18 cellular contexts compared by ENCODE assay signal in the genomic region with DNA sequence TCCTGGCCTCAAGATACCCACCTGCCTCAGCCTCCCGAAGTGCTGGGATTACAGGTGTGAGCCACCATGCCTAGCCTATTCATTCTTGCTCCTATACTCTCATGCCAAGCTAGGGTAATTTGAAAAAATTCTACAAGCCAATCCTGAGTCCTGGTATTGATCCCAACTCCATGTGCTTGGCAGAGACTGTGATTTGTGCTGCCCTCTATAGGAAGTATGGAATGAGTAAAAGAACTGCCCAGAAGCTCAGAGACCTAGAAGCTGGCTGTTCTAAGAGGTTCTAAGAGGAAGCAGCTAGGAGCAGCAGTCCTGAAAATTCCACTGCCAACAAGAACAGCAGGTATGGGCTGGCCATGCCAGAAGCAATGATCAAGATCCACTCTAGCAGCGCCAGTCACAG. TPM values are rescaled to one million over a fixed set of nuclear protein-coding genes. Genes with fewer than 3 reads are reported as not detected.
DNase-seq lines count a peak whose midpoint lies in the region; ATAC-seq, FAIRE-seq and TF ChIP-seq lines count a peak whose summit lies in the region.
"Had no signal": no experiment of that assay in that cellular context is flagged by ENCODE, and none has a peak within 500 bp of the region (broad histone marks: within the 10 kb centered on the region; RNA-seq: fewer than 3 reads in every experiment).

No MANE protein-coding gene starts in this region.

- H3K4me1 Mint-ChIP-seq in stimulated activated effector memory CD8-positive, alpha-beta T cell treated with anti-CD3 and anti-CD28 coated beads, Interleukin-12 subunit alpha, Interleukin-12 subunit beta, amount 100 ng/mL, for 72 hours: no peaks in the 10 kb centered on the region

- ATAC-seq in stimulated activated effector memory CD8-positive, alpha-beta T cell treated with anti-CD3 and anti-CD28 coated beads, Interleukin-12 subunit alpha, Interleukin-12 subunit beta, amount 100 ng/mL, for 72 hours: no peak
- no peak for ATAC-seq in GM19455 (IDR thresholded peaks at IDR 0.05; ENCODE audit: unreplicated experiment)
- ATAC-seq: A549 had no signal

- H3K4me3 ChIP-seq in PC-9 (no peak overlapping the region), fibroblast of mammary gland (ENCODE audit: control insufficient read depth, low read depth, low read length) (no peak overlapping the region), small intestine (ENCODE audit: low read depth in 1 of 2, low read length in 2 of 2) (no peak overlapping the region)
- H3K4me3 ChIP-seq: A549, HAP-1, lung had no signal

- CTCF ChIA-PET in PC-9 (lab: Charles Lee): no interaction called here

- H4K20me1 ChIP-seq in PC-9 (ENCODE audit: insufficient read depth): no peaks in the 10 kb centered on the region

- H3K9me3 Mint-ChIP-seq in stimulated activated effector memory CD8-positive, alpha-beta T cell treated with anti-CD3 and anti-CD28 coated beads, Interleukin-12 subunit alpha, Interleukin-12 subunit beta, amount 100 ng/mL, for 72 hours: peaks cover 14% of the 10 kb centered on the region

- no peak overlapping the region for H2AFZ ChIP-seq in PC-9

- H3K4me2 ChIP-seq in PC-9: no peak overlapping the region
- H3K4me2 ChIP-seq: A549 had no signal

- H3K36me3 ChIP-seq in PC-9 (ENCODE audit: low read depth): peaks cover 6% of the 10 kb centered on the region; the same call in 1 of the 2 replicates
- H3K36me3 ChIP-seq in small intestine (ENCODE audit: control insufficient read depth in 2 of 2, insufficient read depth in 2 of 2, low read length in 2 of 2): no peaks in the 10 kb centered on the region
- H3K36me3 ChIP-seq: HAP-1 had no signal

- H3K9me3 ChIP-seq in PC-9 (ENCODE audit: insufficient read depth, low read depth) (peaks cover 40% of the 10 kb centered on the region), small intestine (ENCODE audit: control insufficient read depth, low read depth) (no peaks in the 10 kb centered on the region)
- H3K9me3 ChIP-seq: Caco-2, HAP-1 had no signal

- POLR2A ChIA-PET in PC-9 (lab: Charles Lee; ENCODE audit: unreplicated experiment): no interaction called here

- no TSS peak for BruUV-seq in PC-9 (replicated peaks; lab: Mats Ljungman, UMichigan)

- 80 to 90% (median 89%) methylated on average over 2 of the region's 2 CpGs for WGBS in small intestine, 3 donors

- H3K27ac Mint-ChIP-seq in stimulated activated effector memory CD8-positive, alpha-beta T cell treated with anti-CD3 and anti-CD28 coated beads, Interleukin-12 subunit alpha, Interleukin-12 subunit beta, amount 100 ng/mL, for 72 hours: no peak overlapping the region
- H3K27ac Mint-ChIP-seq: dendritic cell treated with granulocyte-macrophage colony-stimulating factor and Interleukin-4, amounts not matched to agents 40 ng/mL and 50 ng/mL, for 4 days; stimulated activated naive B cell treated with anti-CD40 and anti-IgM and Interleukin-4, amounts not matched to agents 10 μg/mL and 1 μg/mL and 100 μg/mL, for 72 hours had no signal

- no peaks in the 10 kb centered on the region for H3K79me2 ChIP-seq in PC-9 (ENCODE audit: low read depth)

- H3K4me1 ChIP-seq in PC-9 (replicated peaks; ENCODE audit: insufficient read depth): no peaks in the 10 kb centered on the region
- H3K4me1 ChIP-seq in small intestine (ENCODE audit: control insufficient read depth in 2 of 2, insufficient read depth in 1 of 2, low read depth in 1 of 2, low read length in 1 of 2): no peaks in the 10 kb centered on the region
- H3K4me1 ChIP-seq: A549, Caco-2, HAP-1 had no signal

- H3K27ac ChIP-seq in PC-9: no peak overlapping the region
- no peak overlapping the region for H3K27ac ChIP-seq in small intestine (ENCODE audit: low read depth in 1 of 2, low read length in 1 of 2)
- H3K27ac ChIP-seq: A549 had no signal

- DNase-seq in NCI-H748 (lab: John Stamatoyannopoulos, UW; ENCODE audit: unreplicated experiment): peak; percentile 18
- no peak for DNase-seq in NCI-H748 treated with DMSO at 0.1 percent for 48 hours (lab: John Stamatoyannopoulos, UW)
- DNase-seq in PC-9: no peak
- DNase-seq in fibroblast of mammary gland (ENCODE audit: low read depth): peak; percentile 15
- DNase-seq in small intestine: peak; percentile 40
- DNase-seq in stimulated activated effector memory CD8-positive, alpha-beta T cell treated with anti-CD3 and anti-CD28 coated beads, Interleukin-12 subunit alpha, Interleukin-12 subunit beta, amount 100 ng/mL, for 72 hours (ENCODE audit: low spot score in 2 of 2): no peak
- no peak for DNase-seq in AG20443 (ENCODE audit: low spot score)
- DNase-seq: activated T-cell treated with anti-CD3 and anti-CD28 coated beads, Interleukin-2, amount 50 U/mL, for 48 hours; Caco-2; NCI-H2029 treated with DMSO at 0.1 percent for 48 hours; NCI-H69; stimulated activated naive B cell treated with anti-CD40 and anti-IgM and Interleukin-4, amounts not matched to agents 10 μg/mL and 1 μg/mL and 100 μg/mL, for 72 hours; T-helper 2 cell had no signal

- TF ChIP-seq CTCF in PC-9 (conservative IDR thresholded peaks at IDR 0.05) (peak; percentile 26; the same call in 1 of the 2 replicates), fibroblast of mammary gland (conservative IDR thresholded peaks at IDR 0.05; ENCODE audit: control insufficient read depth, insufficient read depth, low read depth, low read length) (peak; percentile 28)

- no peak for FAIRE-seq in small intestine (lab: Jason Lieb, UNC)
- FAIRE-seq: A549 had no signal

- H3K27me3 ChIP-seq in PC-9 (ENCODE audit: insufficient read depth, low read depth): no peaks in the 10 kb centered on the region
- peaks cover 0 to 6% of the 10 kb centered on the region in 2 donors for H3K27me3 ChIP-seq in small intestine (ENCODE audit: control insufficient read depth in 2 of 2, insufficient read depth in 2 of 2, low read length in 2 of 2)

- no peaks in the 10 kb centered on the region for H3K36me3 Mint-ChIP-seq in stimulated activated effector memory CD8-positive, alpha-beta T cell treated with anti-CD3 and anti-CD28 coated beads, Interleukin-12 subunit alpha, Interleukin-12 subunit beta, amount 100 ng/mL, for 72 hours

- no peaks in the 10 kb centered on the region for H3F3A ChIP-seq in PC-9 (ENCODE audit: insufficient read depth, low read depth)

- no peak overlapping the region for H3K4me3 Mint-ChIP-seq in stimulated activated effector memory CD8-positive, alpha-beta T cell treated with anti-CD3 and anti-CD28 coated beads, Interleukin-12 subunit alpha, Interleukin-12 subunit beta, amount 100 ng/mL, for 72 hours
- H3K4me3 Mint-ChIP-seq: dendritic cell treated with granulocyte-macrophage colony-stimulating factor and Interleukin-4, amounts not matched to agents 40 ng/mL and 50 ng/mL, for 4 days; stimulated activated naive B cell treated with anti-CD40 and anti-IgM and Interleukin-4, amounts not matched to agents 10 μg/mL and 1 μg/mL and 100 μg/mL, for 72 hours had no signal

- no peaks in the 10 kb centered on the region for H3K9me2 ChIP-seq in PC-9 (ENCODE audit: insufficient read depth)

- intact Hi-C loops in PC-9 (cut with micrococcal nuclease; ENCODE audit: unreplicated experiment): no loop called here

RNA-seq across cellular contexts. Expression of gene SIPA1L1, which starts 10.5 kb away (rescaled TPM):
- 61.6 and 79.8 TPM in 2 replicates for total RNA-seq in PC-9 (2021)
- 10 to 100 TPM; 23.3 to 50.1 (median 29.2) TPM for polyA plus RNA-seq in small intestine

Comparison
In these comparisons a context has a peak if more than half of its experiments do, and no peak if none do; other contexts are left out.
1. DNase-seq: peak in NCI-H748 (single experiment), fibroblast of mammary gland (single experiment) and small intestine (single experiment); none in NCI-H748 treated with DMSO at 0.1 percent for 48 hours (single experiment), PC-9 (0 of 2), stimulated activated effector memory CD8-positive, alpha-beta T cell treated with anti-CD3 and anti-CD28 coated beads, Interleukin-12 subunit alpha, Interleukin-12 subunit beta, amount 100 ng/mL, for 72 hours (0 of 2) and AG20443 (single experiment).